Comparison of ENCODE assay signal across 24 cellular contexts in the genomic region with DNA sequence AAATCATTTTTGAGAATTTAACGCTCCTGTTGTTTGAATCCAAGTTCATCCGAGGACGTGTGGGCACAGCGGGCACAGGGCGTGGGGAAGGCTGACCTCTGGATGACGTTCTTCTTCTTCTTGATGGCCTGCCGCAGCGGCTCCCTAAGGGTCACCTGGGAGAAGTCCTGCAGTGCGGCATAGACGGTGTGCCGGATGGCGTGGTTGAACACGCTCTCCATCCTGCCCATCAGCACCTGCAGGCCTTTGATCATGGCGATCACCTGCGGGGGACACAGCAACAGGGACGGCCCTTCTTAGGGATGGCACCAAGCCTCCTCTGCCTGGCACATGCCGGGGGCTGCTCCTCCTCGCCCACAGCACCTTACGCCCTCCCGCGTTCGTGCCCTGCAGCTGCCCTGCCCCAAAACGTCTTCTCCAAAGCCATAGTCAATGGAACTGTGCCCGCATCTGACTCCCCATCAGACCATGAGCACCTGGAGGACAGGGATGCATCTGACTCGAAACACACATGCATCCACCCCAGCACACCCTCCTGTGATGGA.
"Had no signal": no experiment of that assay in that cellular context is flagged by ENCODE, and none has a peak within 500 bp of the region (broad histone marks: within the 10 kb centered on the region; RNA-seq: fewer than 3 reads in every experiment).

No MANE protein-coding gene starts in this region.

- ATAC-seq: heart right ventricle; left ventricle myocardium superior; pancreas; sciatic nerve; stimulated activated effector memory CD8-positive, alpha-beta T cell treated with anti-CD3 and anti-CD28 coated beads, Interleukin-12 subunit alpha, Interleukin-12 subunit beta, amount 100 ng/mL, for 72 hours had no signal

- H3K27me3 Mint-ChIP-seq: central memory CD8-positive, alpha-beta T cell; memory B cell; progenitor cell of endocrine pancreas; type B pancreatic cell had no signal

- H3K9me3 ChIP-seq: esophagus squamous epithelium, heart right ventricle, pancreas, stomach, thyroid gland had no signal

- H3K4me3 ChIP-seq: coronary artery, esophagus squamous epithelium, heart right ventricle, lung, pancreas, smooth muscle cell, stomach, thyroid gland had no signal

- H3K4me1 Mint-ChIP-seq: central memory CD8-positive, alpha-beta T cell; nephron; stimulated activated effector memory CD8-positive, alpha-beta T cell treated with anti-CD3 and anti-CD28 coated beads, Interleukin-12 subunit alpha, Interleukin-12 subunit beta, amount 100 ng/mL, for 72 hours had no signal

- H3K27ac ChIP-seq: coronary artery, esophagus squamous epithelium, heart right ventricle, pancreas, stomach, thyroid gland had no signal

- H3K4me2 ChIP-seq: smooth muscle cell had no signal

- H3K4me1 ChIP-seq: heart right ventricle, pancreas, thyroid gland had no signal

- H3K9me3 Mint-ChIP-seq: central memory CD8-positive, alpha-beta T cell; memory B cell; nephron; stimulated activated effector memory CD8-positive, alpha-beta T cell treated with anti-CD3 and anti-CD28 coated beads, Interleukin-12 subunit alpha, Interleukin-12 subunit beta, amount 100 ng/mL, for 72 hours; type B pancreatic cell had no signal

- DNase-seq: effector memory CD4-positive, alpha-beta T cell; erythroblast; esophagus squamous epithelium; glutamatergic neuron; heart right ventricle; hippocampal formation; left ventricle myocardium superior; occipital lobe; stimulated activated CD4-positive, alpha-beta T cell treated with anti-CD3 and anti-CD28 coated beads, Interleukin-2, amount 100 ng/mL, for 24 hours; stimulated activated CD4-positive, alpha-beta T cell treated with anti-CD3 and anti-CD28 coated beads, Interleukin-4, amount 100 ng/mL, for 24 hours; stimulated activated naive CD4-positive, alpha-beta T cell treated with Interleukin-2 at 50 U/mL for 16 hours; stomach; thyroid gland had no signal

- H3K27me3 ChIP-seq: esophagus squamous epithelium, heart right ventricle, pancreas, stomach, thyroid gland had no signal

- H3K4me3 Mint-ChIP-seq: central memory CD8-positive, alpha-beta T cell; memory B cell; nephron; stimulated activated effector memory CD8-positive, alpha-beta T cell treated with anti-CD3 and anti-CD28 coated beads, Interleukin-12 subunit alpha, Interleukin-12 subunit beta, amount 100 ng/mL, for 72 hours; type B pancreatic cell had no signal

- H3K27ac Mint-ChIP-seq: memory B cell; nephron; progenitor cell of endocrine pancreas; stimulated activated effector memory CD8-positive, alpha-beta T cell treated with anti-CD3 and anti-CD28 coated beads, Interleukin-12 subunit alpha, Interleukin-12 subunit beta, amount 100 ng/mL, for 72 hours; type B pancreatic cell had no signal
